Comparison of ENCODE assay signal across 16 cellular contexts in the genomic region with DNA sequence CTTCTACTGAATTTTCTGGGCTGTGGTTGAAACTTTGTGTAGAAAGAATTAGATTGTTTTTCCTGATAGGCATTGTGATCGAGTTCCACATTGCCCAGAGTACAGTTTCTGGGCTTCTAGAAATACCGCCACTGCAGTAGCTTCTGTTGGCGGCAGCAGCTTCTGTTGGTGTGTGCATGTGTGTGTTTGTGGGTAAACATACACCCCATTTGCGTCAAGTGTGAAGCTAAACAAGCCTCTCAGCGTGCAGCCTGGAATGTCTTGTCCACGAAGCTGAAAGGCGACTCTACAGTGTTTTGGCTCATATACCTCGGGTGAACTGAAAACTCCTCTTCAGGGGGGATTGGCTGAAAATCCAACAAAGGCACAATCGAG.
"Had no signal": no experiment of that assay in that cellular context is flagged by ENCODE, and none has a peak within 500 bp of the region (broad histone marks: within the 10 kb centered on the region; RNA-seq: fewer than 3 reads in every experiment).

No MANE protein-coding gene starts in this region.

- H3K9me3 ChIP-seq: psoas muscle, right lobe of liver, thoracic aorta had no signal

- H3K36me3 Mint-ChIP-seq: activated naive CD8-positive, alpha-beta T cell treated with anti-CD3 and anti-CD28 coated beads for 36 hours; naive B cell; stimulated activated effector memory CD8-positive, alpha-beta T cell treated with anti-CD3 and anti-CD28 coated beads, Interleukin-12 subunit alpha, Interleukin-12 subunit beta, amount 100 ng/mL, for 72 hours had no signal

- H3K27ac ChIP-seq: dorsolateral prefrontal cortex, neural progenitor cell, psoas muscle, right lobe of liver, thoracic aorta had no signal

- ATAC-seq: left colon; psoas muscle; stimulated activated effector memory CD8-positive, alpha-beta T cell treated with anti-CD3 and anti-CD28 coated beads, Interleukin-12 subunit alpha, Interleukin-12 subunit beta, amount 100 ng/mL, for 72 hours had no signal

- H3K9me3 Mint-ChIP-seq: activated CD4-positive, alpha-beta T cell treated with anti-CD3 and anti-CD28 coated beads, Interleukin-2, amount 10 ng/mL, durations not matched to agents 7 days and 5 days; activated naive CD8-positive, alpha-beta T cell treated with anti-CD3 and anti-CD28 coated beads for 36 hours; activated T-helper 1 cell treated with anti-CD3 and anti-CD28 coated beads, Interleukin-12 subunit alpha, Interleukin-12 subunit beta, Interleukin-2, Interleukin-4 antibody, amounts not matched to agents 30 ng/mL and 10 ng/mL and 1 ng/mL, durations not matched to agents 14 hours and 24 hours and 36 hours; neural progenitor cell; stimulated activated effector memory CD8-positive, alpha-beta T cell treated with anti-CD3 and anti-CD28 coated beads, Interleukin-12 subunit alpha, Interleukin-12 subunit beta, amount 100 ng/mL, for 72 hours had no signal

- DNase-seq: activated CD4-positive, alpha-beta T cell treated with anti-CD3 and anti-CD28 coated beads, Interleukin-2, amount 10 ng/mL, durations not matched to agents 7 days and 5 days; activated CD8-positive, alpha-beta memory T cell treated with anti-CD3 and anti-CD28 coated beads for 24 hours; activated naive CD8-positive, alpha-beta T cell treated with anti-CD3 and anti-CD28 coated beads for 36 hours; dorsolateral prefrontal cortex; erythroblast; left colon; naive B cell; psoas muscle; right lobe of liver; stimulated activated CD4-positive, alpha-beta T cell treated with anti-CD3 and anti-CD28 coated beads, Interleukin-12 subunit alpha, Interleukin-12 subunit beta, amount 100 ng/mL, for 4 hours; stimulated activated CD4-positive, alpha-beta T cell treated with anti-CD3 and anti-CD28 coated beads, Interleukin-2, amount 100 ng/mL, for 24 hours had no signal

- H3K9ac ChIP-seq: neural progenitor cell had no signal

- H3K4me3 ChIP-seq: lung, neural progenitor cell, psoas muscle, right lobe of liver, thoracic aorta had no signal

- H3K4me3 Mint-ChIP-seq: activated CD4-positive, alpha-beta T cell treated with anti-CD3 and anti-CD28 coated beads, Interleukin-2, amount 10 ng/mL, durations not matched to agents 7 days and 5 days; activated naive CD8-positive, alpha-beta T cell treated with anti-CD3 and anti-CD28 coated beads for 36 hours; activated T-helper 1 cell treated with anti-CD3 and anti-CD28 coated beads, Interleukin-12 subunit alpha, Interleukin-12 subunit beta, Interleukin-2, Interleukin-4 antibody, amounts not matched to agents 30 ng/mL and 10 ng/mL and 1 ng/mL, durations not matched to agents 14 hours and 24 hours and 36 hours; neural progenitor cell; stimulated activated effector memory CD8-positive, alpha-beta T cell treated with anti-CD3 and anti-CD28 coated beads, Interleukin-12 subunit alpha, Interleukin-12 subunit beta, amount 100 ng/mL, for 72 hours had no signal

- H3K4me1 Mint-ChIP-seq: activated CD4-positive, alpha-beta T cell treated with anti-CD3 and anti-CD28 coated beads, Interleukin-2, amount 10 ng/mL, durations not matched to agents 7 days and 5 days; activated naive CD8-positive, alpha-beta T cell treated with anti-CD3 and anti-CD28 coated beads for 36 hours; naive B cell; stimulated activated effector memory CD8-positive, alpha-beta T cell treated with anti-CD3 and anti-CD28 coated beads, Interleukin-12 subunit alpha, Interleukin-12 subunit beta, amount 100 ng/mL, for 72 hours had no signal

- H3K4me1 ChIP-seq: psoas muscle had no signal

- H3K27ac Mint-ChIP-seq: activated CD4-positive, alpha-beta T cell treated with anti-CD3 and anti-CD28 coated beads, Interleukin-2, amount 10 ng/mL, durations not matched to agents 7 days and 5 days; activated naive CD8-positive, alpha-beta T cell treated with anti-CD3 and anti-CD28 coated beads for 36 hours; activated T-helper 1 cell treated with anti-CD3 and anti-CD28 coated beads, Interleukin-12 subunit alpha, Interleukin-12 subunit beta, Interleukin-2, Interleukin-4 antibody, amounts not matched to agents 30 ng/mL and 10 ng/mL and 1 ng/mL, durations not matched to agents 14 hours and 24 hours and 36 hours; naive B cell; neural progenitor cell; stimulated activated effector memory CD8-positive, alpha-beta T cell treated with anti-CD3 and anti-CD28 coated beads, Interleukin-12 subunit alpha, Interleukin-12 subunit beta, amount 100 ng/mL, for 72 hours had no signal

- H3K27me3 ChIP-seq: dorsolateral prefrontal cortex, right lobe of liver had no signal

- H3K36me3 ChIP-seq: neural progenitor cell, right lobe of liver, thoracic aorta had no signal
